In genomic region chr10:29268011-29268410, GRCh38 we compare ENCODE assay signal across 29 cellular contexts. TPM values are rescaled to one million over a fixed set of nuclear protein-coding genes. Genes with fewer than 3 reads are reported as not detected.
"Had no signal": no experiment of that assay in that cellular context is flagged by ENCODE, and none has a peak within 500 bp of the region (broad histone marks: within the 10 kb centered on the region; RNA-seq: fewer than 3 reads in every experiment).

No MANE protein-coding gene starts in this region.

- H3K4me2 ChIP-seq: hepatocyte, smooth muscle cell had no signal

- H3K4me3 ChIP-seq: heart right ventricle, hepatocyte, left lung, lower lobe of right lung, neural progenitor cell, ovary, right atrium auricular region, right lobe of liver, smooth muscle cell, stomach, thoracic aorta, tibial artery, uterus had no signal

- FAIRE-seq: keratinocyte had no signal

- H3K36me3 ChIP-seq: heart right ventricle, left lung, lower lobe of right lung, neural progenitor cell, neutrophil, ovary, right atrium auricular region, right lobe of liver, stomach, thoracic aorta, tibial artery, uterus had no signal

- H3K9ac ChIP-seq: neural progenitor cell had no signal

- H3K4me1 ChIP-seq: heart right ventricle, left lung, lower lobe of right lung, right atrium auricular region, stomach, tibial artery, uterus had no signal

- H3K27me3 ChIP-seq: heart right ventricle, hepatocyte, left lung, neural progenitor cell, neutrophil, ovary, right atrium auricular region, right lobe of liver, stomach, tibial artery, uterus had no signal

- DNase-seq: heart right ventricle; kidney glomerular epithelial cell; left colon; left lung; lower lobe of right lung; mammary epithelial cell; mesenchymal stem cell; naive B cell; natural killer cell; nephron progenitor cell; occipital lobe; ovary; right lobe of liver; stimulated activated CD4-positive, alpha-beta T cell treated with anti-CD3 and anti-CD28 coated beads, Interleukin-1b, Interleukin-23, amount 100 ng/mL, for 48 hours; stimulated activated CD4-positive, alpha-beta T cell treated with anti-CD3 and anti-CD28 coated beads, Interleukin-2, amount 100 ng/mL, for 48 hours; stimulated activated CD4-positive, alpha-beta T cell treated with anti-CD3 and anti-CD28 coated beads, Interleukin-4, amount 100 ng/mL, for 4 hours; stimulated activated CD8-positive, alpha-beta memory T cell treated with anti-CD3 and anti-CD28 coated beads, Interleukin-4, amount 100 ng/mL, for 48 hours; stimulated activated naive CD4-positive, alpha-beta T cell treated with Interleukin-2 at 50 U/mL for 16 hours; stomach; tibial artery; uterus had no signal

- H3K27ac ChIP-seq: heart right ventricle, hepatocyte, left lung, lower lobe of right lung, neural progenitor cell, neutrophil, ovary, right atrium auricular region, stomach, thoracic aorta, tibial artery, uterus had no signal

- H3K79me2 ChIP-seq: hepatocyte had no signal

RNA-seq across cellular contexts. Expression of gene LYZL1, which starts 20.9 kb away (rescaled TPM):
- polyA plus RNA-seq: heart right ventricle, hepatocyte, keratinocyte, liver, mammary epithelial cell, ovary, smooth muscle cell, stomach had no signal
